In the genomic region with DNA sequence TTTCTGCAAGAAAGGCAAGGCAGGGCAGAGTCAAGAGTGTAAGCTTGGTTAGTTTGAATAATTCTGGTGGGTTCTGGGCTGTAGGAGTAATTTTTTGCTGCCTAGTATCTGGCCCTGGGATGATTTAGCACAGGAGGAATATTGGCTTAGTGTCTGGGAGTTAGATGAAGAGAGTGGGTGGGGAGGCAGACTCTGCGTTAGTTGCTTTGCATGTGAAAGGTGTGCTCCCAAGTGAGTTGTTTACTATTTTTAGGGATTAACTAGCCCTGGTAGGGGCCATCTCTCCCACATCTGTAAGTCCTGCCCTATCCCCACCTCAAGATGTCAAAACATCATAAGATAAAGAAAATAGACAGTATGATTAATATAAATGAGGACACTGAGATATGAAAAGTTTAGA, we compare ENCODE assay signal across 25 cellular contexts.
"Had no signal": no experiment of that assay in that cellular context is flagged by ENCODE, and none has a peak within 500 bp of the region (broad histone marks: within the 10 kb centered on the region; RNA-seq: fewer than 3 reads in every experiment).

No MANE protein-coding gene starts in this region.

- DNase-seq: colonic mucosa; effector CD8-positive, alpha-beta T cell; heart left ventricle; left ventricle myocardium superior; lower lobe of right lung; naive thymus-derived CD8-positive, alpha-beta T cell; nephron progenitor cell; nucleus accumbens; ovary; posterior cingulate gyrus; psoas muscle; right cardiac atrium; sigmoid colon; stimulated activated CD4-positive, alpha-beta T cell treated with anti-CD3 and anti-CD28 coated beads, Interleukin-2, amount 100 ng/mL, for 24 hours; stimulated activated CD4-positive, alpha-beta T cell treated with anti-CD3 and anti-CD28 coated beads, Interleukin-4, amount 100 ng/mL, for 24 hours; stimulated activated naive CD4-positive, alpha-beta T cell treated with Interleukin-2 at 50 U/mL for 16 hours; stomach; testis; tibial artery; upper lobe of left lung had no signal

- H3K9me3 ChIP-seq: colonic mucosa, esophagus muscularis mucosa, gastroesophageal sphincter, lower lobe of right lung, ovary, psoas muscle, sigmoid colon, stomach, testis, tibial artery, upper lobe of left lung had no signal

- H3K79me2 ChIP-seq: hepatocyte had no signal

- H3K27ac ChIP-seq: colonic mucosa, esophagus muscularis mucosa, foreskin keratinocyte, gastroesophageal sphincter, heart left ventricle, hepatocyte, lower lobe of right lung, ovary, psoas muscle, sigmoid colon, stomach, testis, tibial artery, upper lobe of left lung had no signal

- H3K4me2 ChIP-seq: hepatocyte had no signal

- H3K4me1 ChIP-seq: colonic mucosa, esophagus muscularis mucosa, gastroesophageal sphincter, heart left ventricle, lower lobe of right lung, psoas muscle, sigmoid colon, stomach, testis, upper lobe of left lung had no signal

- H3K27me3 ChIP-seq: colonic mucosa, esophagus muscularis mucosa, foreskin keratinocyte, gastroesophageal sphincter, heart left ventricle, hepatocyte, ovary, sigmoid colon, stomach, testis, tibial artery, upper lobe of left lung had no signal

- H3K4me3 ChIP-seq: colonic mucosa, esophagus muscularis mucosa, gastroesophageal sphincter, heart left ventricle, hepatocyte, lower lobe of right lung, ovary, psoas muscle, sigmoid colon, stomach, testis, tibial artery, upper lobe of left lung had no signal

- H2AFZ ChIP-seq: hepatocyte had no signal

- H3K36me3 ChIP-seq: colonic mucosa, esophagus muscularis mucosa, gastroesophageal sphincter, heart left ventricle, lower lobe of right lung, ovary, sigmoid colon, stomach, tibial artery, upper lobe of left lung had no signal

- ATAC-seq: gastroesophageal sphincter; heart left ventricle; left ventricle myocardium superior; lower lobe of right lung; naive thymus-derived CD8-positive, alpha-beta T cell; psoas muscle; right cardiac atrium; stimulated activated effector memory CD8-positive, alpha-beta T cell treated with anti-CD3 and anti-CD28 coated beads, Interleukin-12 subunit alpha, Interleukin-12 subunit beta, amount 100 ng/mL, for 72 hours had no signal
